8 cellular contexts compared by ENCODE assay signal in genomic region chr12:12376636-12377448, GRCh38. TPM values are rescaled to one million over a fixed set of nuclear protein-coding genes. Genes with fewer than 3 reads are reported as not detected.
A peak's percentile ranks its signal among the peaks of the same experiment; 100 is the strongest.
DNase-seq lines count a peak whose midpoint lies in the region; ATAC-seq and TF ChIP-seq lines count a peak whose summit lies in the region.

No MANE protein-coding gene starts in this region.

- peaks cover 36% of the 10 kb centered on the region for H3K36me3 Mint-ChIP-seq in activated naive CD4-positive, alpha-beta T cell treated with anti-CD3 and anti-CD28 coated beads, Interleukin-2, amount 10 ng/mL, durations not matched to agents 7 days and 5 days
- peaks cover 25% of the 10 kb centered on the region for H3K36me3 Mint-ChIP-seq in activated CD8-positive, alpha-beta T cell treated with anti-CD3 and anti-CD28 coated beads for 36 hours (ENCODE audit: low read depth)
- peaks cover 7% of the 10 kb centered on the region for H3K36me3 Mint-ChIP-seq in progenitor cell of endocrine pancreas (ENCODE audit: insufficient read depth)

- peak overlapping the region; percentile 65 for H3K27ac Mint-ChIP-seq in activated naive CD4-positive, alpha-beta T cell treated with anti-CD3 and anti-CD28 coated beads, Interleukin-2, amount 10 ng/mL, durations not matched to agents 7 days and 5 days
- H3K27ac Mint-ChIP-seq in activated CD8-positive, alpha-beta T cell treated with anti-CD3 and anti-CD28 coated beads for 36 hours: peak overlapping the region; percentile 25
- H3K27ac Mint-ChIP-seq in progenitor cell of endocrine pancreas: peak overlapping the region; percentile 78

- CTCF ChIA-PET in activated naive CD4-positive, alpha-beta T cell treated with anti-CD3 and anti-CD28 coated beads, Interleukin-2, amount 10 ng/mL, durations not matched to agents 7 days and 5 days (lab: Charles Lee): interaction anchor here (0.7 to 5.5 kb wide), 30 partner anchors 12 to 360 kb away, joined by 3 to 58 read pairs (median 4); partner anchors contain the start of gene DUSP16
- CTCF ChIA-PET in activated CD8-positive, alpha-beta T cell treated with anti-CD3 and anti-CD28 coated beads for 36 hours (lab: Charles Lee): interaction anchor here (0.7 to 5.7 kb wide), 46 partner anchors 9 to 460 kb away, joined by 3 to 53 read pairs (median 4); partner anchors contain the start of gene DUSP16

- H3K4me1 Mint-ChIP-seq in activated naive CD4-positive, alpha-beta T cell treated with anti-CD3 and anti-CD28 coated beads, Interleukin-2, amount 10 ng/mL, durations not matched to agents 7 days and 5 days: peaks cover 53% of the 10 kb centered on the region
- peaks cover 33% of the 10 kb centered on the region for H3K4me1 Mint-ChIP-seq in activated CD8-positive, alpha-beta T cell treated with anti-CD3 and anti-CD28 coated beads for 36 hours (ENCODE audit: low read depth)
- peaks cover 3% of the 10 kb centered on the region for H3K4me1 Mint-ChIP-seq in progenitor cell of endocrine pancreas (ENCODE audit: low read depth)

- H3K4me3 Mint-ChIP-seq in activated naive CD4-positive, alpha-beta T cell treated with anti-CD3 and anti-CD28 coated beads, Interleukin-2, amount 10 ng/mL, durations not matched to agents 7 days and 5 days: no peak overlapping the region
- no peak overlapping the region for H3K4me3 Mint-ChIP-seq in activated CD8-positive, alpha-beta T cell treated with anti-CD3 and anti-CD28 coated beads for 36 hours
- no peak overlapping the region for H3K4me3 Mint-ChIP-seq in progenitor cell of endocrine pancreas (ENCODE audit: low read depth)

- intact Hi-C loops in activated CD8-positive, alpha-beta T cell treated with anti-CD3 and anti-CD28 coated beads for 36 hours (cut with micrococcal nuclease): loop anchor here (1.0 to 2.0 kb wide), 2 partner anchors 187 to 280 kb away; no protein-coding TSS in a partner anchor

- H3K9me3 Mint-ChIP-seq in activated naive CD4-positive, alpha-beta T cell treated with anti-CD3 and anti-CD28 coated beads, Interleukin-2, amount 10 ng/mL, durations not matched to agents 7 days and 5 days: peaks cover 4% of the 10 kb centered on the region
- H3K9me3 Mint-ChIP-seq in activated CD8-positive, alpha-beta T cell treated with anti-CD3 and anti-CD28 coated beads for 36 hours: peaks cover 9% of the 10 kb centered on the region
- peaks cover 5% of the 10 kb centered on the region for H3K9me3 Mint-ChIP-seq in progenitor cell of endocrine pancreas (ENCODE audit: low read depth)

- DNase-seq in activated naive CD4-positive, alpha-beta T cell treated with anti-CD3 and anti-CD28 coated beads, Interleukin-2, amount 10 ng/mL, durations not matched to agents 7 days and 5 days: peak; percentile 35
- DNase-seq in activated naive CD4-positive, alpha-beta T cell treated with anti-CD3 and anti-CD28 coated beads, Interleukin-2, amount 50 U/mL, for 16 hours: no peak
- peak; percentile 43 to 83 for DNase-seq in NCI-H446 (lab: John Stamatoyannopoulos, UW)
- peak; percentile 20 for DNase-seq in activated CD8-positive, alpha-beta T cell treated with anti-CD3 and anti-CD28 coated beads for 36 hours
- DNase-seq in globus pallidus (ENCODE audit: low spot score): peak; percentile 86
- DNase-seq in progenitor cell of endocrine pancreas (ENCODE audit: low spot score, unreplicated experiment): no peak
- DNase-seq in effector CD8-positive, alpha-beta T cell (lab: John Stamatoyannopoulos, UW): no peak

- ATAC-seq in HG03442 (IDR thresholded peaks at IDR 0.05; ENCODE audit: unreplicated experiment): peak; percentile 72
- peak; percentile 66 for ATAC-seq in activated CD8-positive, alpha-beta T cell treated with anti-CD3 and anti-CD28 coated beads for 36 hours

- POLR2A ChIA-PET in activated CD8-positive, alpha-beta T cell treated with anti-CD3 and anti-CD28 coated beads for 36 hours (lab: Charles Lee): interaction anchor here (0.7 to 1.6 kb wide), 6 partner anchors 16 to 232 kb away, joined by 3 to 4 read pairs (median 3); no protein-coding TSS in a partner anchor

- no peaks in the 10 kb centered on the region for H3K27me3 Mint-ChIP-seq in activated naive CD4-positive, alpha-beta T cell treated with anti-CD3 and anti-CD28 coated beads, Interleukin-2, amount 10 ng/mL, durations not matched to agents 7 days and 5 days
- H3K27me3 Mint-ChIP-seq in activated CD8-positive, alpha-beta T cell treated with anti-CD3 and anti-CD28 coated beads for 36 hours: no peaks in the 10 kb centered on the region
- H3K27me3 Mint-ChIP-seq in progenitor cell of endocrine pancreas: no peaks in the 10 kb centered on the region

- peak; percentile 70 for TF ChIP-seq CTCF in activated CD8-positive, alpha-beta T cell treated with anti-CD3 and anti-CD28 coated beads for 36 hours (IDR thresholded peaks at IDR 0.05)
- peak; percentile 99 for TF ChIP-seq CTCF in progenitor cell of endocrine pancreas (IDR thresholded peaks at IDR 0.05; ENCODE audit: unreplicated experiment)

RNA-seq across cellular contexts. Expression of gene BORCS5, which starts 20.0 kb away (rescaled TPM):
- total RNA-seq in activated CD8-positive, alpha-beta T cell treated with anti-CD3 and anti-CD28 coated beads for 36 hours: 10 to 100 TPM; 31.5 to 32.9 TPM
- 22.0 and 25.2 TPM in 2 replicates for total RNA-seq in progenitor cell of endocrine pancreas

RNA-seq across cellular contexts. Expression of gene MANSC1, which starts 26.8 kb away (rescaled TPM):
- total RNA-seq in activated CD8-positive, alpha-beta T cell treated with anti-CD3 and anti-CD28 coated beads for 36 hours: under 1 TPM; 0.09 to 0.20 TPM
- 30.1 and 30.7 TPM in 2 replicates for total RNA-seq in progenitor cell of endocrine pancreas

Comparison
In these comparisons a context has a peak if more than half of its experiments do, and no peak if none do; other contexts are left out.
1. DNase-seq: peak in activated naive CD4-positive, alpha-beta T cell treated with anti-CD3 and anti-CD28 coated beads, Interleukin-2, amount 10 ng/mL, durations not matched to agents 7 days and 5 days (single experiment), NCI-H446 (2 of 2), activated CD8-positive, alpha-beta T cell treated with anti-CD3 and anti-CD28 coated beads for 36 hours (single experiment) and globus pallidus (single experiment); none in activated naive CD4-positive, alpha-beta T cell treated with anti-CD3 and anti-CD28 coated beads, Interleukin-2, amount 50 U/mL, for 16 hours (single experiment), progenitor cell of endocrine pancreas (single experiment) and effector CD8-positive, alpha-beta T cell (single experiment).
2. H3K27ac Mint-ChIP-seq: peak in every context shown above with its lines; median percentile 78 in progenitor cell of endocrine pancreas; 65 in activated naive CD4-positive, alpha-beta T cell treated with anti-CD3 and anti-CD28 coated beads, Interleukin-2, amount 10 ng/mL, durations not matched to agents 7 days and 5 days; 25 in activated CD8-positive, alpha-beta T cell treated with anti-CD3 and anti-CD28 coated beads for 36 hours.
3. RNA of gene MANSC1, which starts 26.8 kb away (total RNA-seq): 30.1 to 30.7 TPM in progenitor cell of endocrine pancreas; 0.09 to 0.20 TPM in activated CD8-positive, alpha-beta T cell treated with anti-CD3 and anti-CD28 coated beads for 36 hours; every median in the first group is over 10 times any median in the second.